ENCODE assay signal across 1 cellular context in the genomic region with DNA sequence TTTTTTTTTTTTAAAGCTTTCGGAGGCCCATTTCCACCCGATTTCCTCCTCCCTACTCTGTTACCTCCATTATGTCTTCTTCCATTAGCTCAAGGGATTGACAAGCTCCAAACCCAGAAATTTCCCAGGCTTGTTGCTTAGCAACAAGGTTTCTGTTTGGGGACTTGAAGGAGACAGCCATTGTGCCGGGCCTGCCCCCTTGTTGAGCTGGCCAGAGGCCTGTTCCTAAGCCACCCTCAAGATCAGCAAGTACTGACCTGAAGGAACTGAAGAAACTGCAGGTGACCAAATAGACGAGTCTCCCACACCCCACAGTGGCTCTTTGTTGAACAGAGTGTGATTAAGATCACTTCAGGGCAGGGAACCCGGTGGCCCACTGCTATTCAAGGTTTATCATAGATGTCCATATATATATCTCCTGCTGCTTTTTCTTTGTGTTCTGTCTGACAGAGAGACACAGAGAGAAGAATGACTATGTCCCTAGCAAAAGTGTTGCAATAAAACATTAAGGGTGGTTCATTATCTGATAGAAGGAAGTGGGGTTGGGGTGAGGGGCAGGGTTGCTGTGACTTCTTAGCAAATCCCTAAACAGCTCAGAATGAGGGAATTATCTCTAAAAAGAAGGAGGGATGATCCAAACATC.
TF ChIP-seq lines count a peak whose summit lies in the region.

No MANE protein-coding gene starts in this region.

TF ChIP-seq in K562, 482 proteins besides CTCF, POLR2A, EP300 and RAD21 (continued from another document):
- TF ChIP-seq, protein P1, sequence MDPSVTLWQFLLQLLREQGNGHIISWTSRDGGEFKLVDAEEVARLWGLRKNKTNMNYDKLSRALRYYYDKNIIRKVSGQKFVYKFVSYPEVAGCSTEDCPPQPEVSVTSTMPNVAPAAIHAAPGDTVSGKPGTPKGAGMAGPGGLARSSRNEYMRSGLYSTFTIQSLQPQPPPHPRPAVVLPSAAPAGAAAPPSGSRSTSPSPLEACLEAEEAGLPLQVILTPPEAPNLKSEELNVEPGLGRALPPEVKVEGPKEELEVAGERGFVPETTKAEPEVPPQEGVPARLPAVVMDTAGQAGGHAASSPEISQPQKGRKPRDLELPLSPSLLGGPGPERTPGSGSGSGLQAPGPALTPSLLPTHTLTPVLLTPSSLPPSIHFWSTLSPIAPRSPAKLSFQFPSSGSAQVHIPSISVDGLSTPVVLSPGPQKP (CRISPR knock-in tag; IDR thresholded peaks at IDR 0.05), result no peak
- no peak for TF ChIP-seq ZBTB7A (IDR thresholded peaks at IDR 0.05; ENCODE audit: borderline replicate concordance, control insufficient read depth, low read depth, low read length)
- TF ChIP-seq DNMT1 (IDR thresholded peaks at IDR 0.05), result no peak
- TF ChIP-seq, protein P2, sequence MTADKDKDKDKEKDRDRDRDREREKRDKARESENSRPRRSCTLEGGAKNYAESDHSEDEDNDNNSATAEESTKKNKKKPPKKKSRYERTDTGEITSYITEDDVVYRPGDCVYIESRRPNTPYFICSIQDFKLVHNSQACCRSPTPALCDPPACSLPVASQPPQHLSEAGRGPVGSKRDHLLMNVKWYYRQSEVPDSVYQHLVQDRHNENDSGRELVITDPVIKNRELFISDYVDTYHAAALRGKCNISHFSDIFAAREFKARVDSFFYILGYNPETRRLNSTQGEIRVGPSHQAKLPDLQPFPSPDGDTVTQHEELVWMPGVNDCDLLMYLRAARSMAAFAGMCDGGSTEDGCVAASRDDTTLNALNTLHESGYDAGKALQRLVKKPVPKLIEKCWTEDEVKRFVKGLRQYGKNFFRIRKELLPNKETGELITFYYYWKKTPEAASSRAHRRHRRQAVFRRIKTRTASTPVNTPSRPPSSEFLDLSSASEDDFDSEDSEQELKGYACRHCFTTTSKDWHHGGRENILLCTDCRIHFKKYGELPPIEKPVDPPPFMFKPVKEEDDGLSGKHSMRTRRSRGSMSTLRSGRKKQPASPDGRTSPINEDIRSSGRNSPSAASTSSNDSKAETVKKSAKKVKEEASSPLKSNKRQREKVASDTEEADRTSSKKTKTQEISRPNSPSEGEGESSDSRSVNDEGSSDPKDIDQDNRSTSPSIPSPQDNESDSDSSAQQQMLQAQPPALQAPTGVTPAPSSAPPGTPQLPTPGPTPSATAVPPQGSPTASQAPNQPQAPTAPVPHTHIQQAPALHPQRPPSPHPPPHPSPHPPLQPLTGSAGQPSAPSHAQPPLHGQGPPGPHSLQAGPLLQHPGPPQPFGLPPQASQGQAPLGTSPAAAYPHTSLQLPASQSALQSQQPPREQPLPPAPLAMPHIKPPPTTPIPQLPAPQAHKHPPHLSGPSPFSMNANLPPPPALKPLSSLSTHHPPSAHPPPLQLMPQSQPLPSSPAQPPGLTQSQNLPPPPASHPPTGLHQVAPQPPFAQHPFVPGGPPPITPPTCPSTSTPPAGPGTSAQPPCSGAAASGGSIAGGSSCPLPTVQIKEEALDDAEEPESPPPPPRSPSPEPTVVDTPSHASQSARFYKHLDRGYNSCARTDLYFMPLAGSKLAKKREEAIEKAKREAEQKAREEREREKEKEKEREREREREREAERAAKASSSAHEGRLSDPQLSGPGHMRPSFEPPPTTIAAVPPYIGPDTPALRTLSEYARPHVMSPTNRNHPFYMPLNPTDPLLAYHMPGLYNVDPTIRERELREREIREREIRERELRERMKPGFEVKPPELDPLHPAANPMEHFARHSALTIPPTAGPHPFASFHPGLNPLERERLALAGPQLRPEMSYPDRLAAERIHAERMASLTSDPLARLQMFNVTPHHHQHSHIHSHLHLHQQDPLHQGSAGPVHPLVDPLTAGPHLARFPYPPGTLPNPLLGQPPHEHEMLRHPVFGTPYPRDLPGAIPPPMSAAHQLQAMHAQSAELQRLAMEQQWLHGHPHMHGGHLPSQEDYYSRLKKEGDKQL (CRISPR knock-in tag; IDR thresholded peaks at IDR 0.05; ENCODE audit: borderline replicate concordance), result no peak
- TF ChIP-seq TEAD2 (tag; IDR thresholded peaks at IDR 0.05), result no peak
- no peak for TF ChIP-seq SIN3A (IDR thresholded peaks at IDR 0.05; ENCODE audit: borderline replicate concordance in 2 of 2, control insufficient read depth in 1 of 2, low read depth in 2 of 2, low read length in 2 of 2)
- TF ChIP-seq, protein P3, sequence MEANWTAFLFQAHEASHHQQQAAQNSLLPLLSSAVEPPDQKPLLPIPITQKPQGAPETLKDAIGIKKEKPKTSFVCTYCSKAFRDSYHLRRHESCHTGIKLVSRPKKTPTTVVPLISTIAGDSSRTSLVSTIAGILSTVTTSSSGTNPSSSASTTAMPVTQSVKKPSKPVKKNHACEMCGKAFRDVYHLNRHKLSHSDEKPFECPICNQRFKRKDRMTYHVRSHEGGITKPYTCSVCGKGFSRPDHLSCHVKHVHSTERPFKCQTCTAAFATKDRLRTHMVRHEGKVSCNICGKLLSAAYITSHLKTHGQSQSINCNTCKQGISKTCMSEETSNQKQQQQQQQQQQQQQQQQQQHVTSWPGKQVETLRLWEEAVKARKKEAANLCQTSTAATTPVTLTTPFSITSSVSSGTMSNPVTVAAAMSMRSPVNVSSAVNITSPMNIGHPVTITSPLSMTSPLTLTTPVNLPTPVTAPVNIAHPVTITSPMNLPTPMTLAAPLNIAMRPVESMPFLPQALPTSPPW (CRISPR knock-in tag; IDR thresholded peaks at IDR 0.05), result 0 out of 2 replicates have a peak, but pooled peaks have one; percentile 27
- no peak for TF ChIP-seq BRD9 (IDR thresholded peaks at IDR 0.05; ENCODE audit: low read depth, partially characterized antibody)
- no peak for TF ChIP-seq CCAR2 (IDR thresholded peaks at IDR 0.05; ENCODE audit: low read depth, low read length)
- TF ChIP-seq TCF7L2 (IDR thresholded peaks at IDR 0.05; ENCODE audit: low read depth, low read length), result no peak
- no peak for TF ChIP-seq ZNF699 (CRISPR knock-in tag; IDR thresholded peaks at IDR 0.05; ENCODE audit: insufficient replicate concordance)
- no peak for TF ChIP-seq ZNF3 (CRISPR knock-in tag; IDR thresholded peaks at IDR 0.05)
- TF ChIP-seq, protein P4, sequence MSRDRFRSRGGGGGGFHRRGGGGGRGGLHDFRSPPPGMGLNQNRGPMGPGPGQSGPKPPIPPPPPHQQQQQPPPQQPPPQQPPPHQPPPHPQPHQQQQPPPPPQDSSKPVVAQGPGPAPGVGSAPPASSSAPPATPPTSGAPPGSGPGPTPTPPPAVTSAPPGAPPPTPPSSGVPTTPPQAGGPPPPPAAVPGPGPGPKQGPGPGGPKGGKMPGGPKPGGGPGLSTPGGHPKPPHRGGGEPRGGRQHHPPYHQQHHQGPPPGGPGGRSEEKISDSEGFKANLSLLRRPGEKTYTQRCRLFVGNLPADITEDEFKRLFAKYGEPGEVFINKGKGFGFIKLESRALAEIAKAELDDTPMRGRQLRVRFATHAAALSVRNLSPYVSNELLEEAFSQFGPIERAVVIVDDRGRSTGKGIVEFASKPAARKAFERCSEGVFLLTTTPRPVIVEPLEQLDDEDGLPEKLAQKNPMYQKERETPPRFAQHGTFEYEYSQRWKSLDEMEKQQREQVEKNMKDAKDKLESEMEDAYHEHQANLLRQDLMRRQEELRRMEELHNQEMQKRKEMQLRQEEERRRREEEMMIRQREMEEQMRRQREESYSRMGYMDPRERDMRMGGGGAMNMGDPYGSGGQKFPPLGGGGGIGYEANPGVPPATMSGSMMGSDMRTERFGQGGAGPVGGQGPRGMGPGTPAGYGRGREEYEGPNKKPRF (IDR thresholded peaks at IDR 0.05; ENCODE audit: low read depth, low read length), result no peak
- no peak for TF ChIP-seq FOXA1 (IDR thresholded peaks at IDR 0.05; ENCODE audit: borderline replicate concordance)
- TF ChIP-seq ZFX (CRISPR knock-in tag; IDR thresholded peaks at IDR 0.05), result no peak
- no peak for TF ChIP-seq ELF4 (CRISPR knock-in tag; IDR thresholded peaks at IDR 0.05)
- TF ChIP-seq MTA1 (IDR thresholded peaks at IDR 0.05; ENCODE audit: borderline replicate concordance), result no peak
- no peak for TF ChIP-seq ZBED1 (IDR thresholded peaks at IDR 0.05)
- 0 out of 2 replicates have a peak, but pooled peaks have one; percentile 47 for TF ChIP-seq FOXJ2 (tag; IDR thresholded peaks at IDR 0.05)
- no peak for TF ChIP-seq SP2 (IDR thresholded peaks at IDR 0.05; ENCODE audit: extremely low read depth, low read depth, low read length, poor library complexity, severe bottlenecking)
- peak; percentile 51 for TF ChIP-seq CEBPG (CRISPR knock-in tag; IDR thresholded peaks at IDR 0.05)
- TF ChIP-seq CEBPG (tag; conservative IDR thresholded peaks at IDR 0.05 in 1 of 2, IDR thresholded peaks at IDR 0.05 in 1 of 2), result peak; percentile 54 to 85; a peak in 3 of 4 replicates
- TF ChIP-seq, protein P5, sequence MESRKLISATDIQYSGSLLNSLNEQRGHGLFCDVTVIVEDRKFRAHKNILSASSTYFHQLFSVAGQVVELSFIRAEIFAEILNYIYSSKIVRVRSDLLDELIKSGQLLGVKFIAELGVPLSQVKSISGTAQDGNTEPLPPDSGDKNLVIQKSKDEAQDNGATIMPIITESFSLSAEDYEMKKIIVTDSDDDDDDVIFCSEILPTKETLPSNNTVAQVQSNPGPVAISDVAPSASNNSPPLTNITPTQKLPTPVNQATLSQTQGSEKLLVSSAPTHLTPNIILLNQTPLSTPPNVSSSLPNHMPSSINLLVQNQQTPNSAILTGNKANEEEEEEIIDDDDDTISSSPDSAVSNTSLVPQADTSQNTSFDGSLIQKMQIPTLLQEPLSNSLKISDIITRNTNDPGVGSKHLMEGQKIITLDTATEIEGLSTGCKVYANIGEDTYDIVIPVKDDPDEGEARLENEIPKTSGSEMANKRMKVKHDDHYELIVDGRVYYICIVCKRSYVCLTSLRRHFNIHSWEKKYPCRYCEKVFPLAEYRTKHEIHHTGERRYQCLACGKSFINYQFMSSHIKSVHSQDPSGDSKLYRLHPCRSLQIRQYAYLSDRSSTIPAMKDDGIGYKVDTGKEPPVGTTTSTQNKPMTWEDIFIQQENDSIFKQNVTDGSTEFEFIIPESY (CRISPR knock-in tag; IDR thresholded peaks at IDR 0.05), result no peak
- TF ChIP-seq, protein P6, sequence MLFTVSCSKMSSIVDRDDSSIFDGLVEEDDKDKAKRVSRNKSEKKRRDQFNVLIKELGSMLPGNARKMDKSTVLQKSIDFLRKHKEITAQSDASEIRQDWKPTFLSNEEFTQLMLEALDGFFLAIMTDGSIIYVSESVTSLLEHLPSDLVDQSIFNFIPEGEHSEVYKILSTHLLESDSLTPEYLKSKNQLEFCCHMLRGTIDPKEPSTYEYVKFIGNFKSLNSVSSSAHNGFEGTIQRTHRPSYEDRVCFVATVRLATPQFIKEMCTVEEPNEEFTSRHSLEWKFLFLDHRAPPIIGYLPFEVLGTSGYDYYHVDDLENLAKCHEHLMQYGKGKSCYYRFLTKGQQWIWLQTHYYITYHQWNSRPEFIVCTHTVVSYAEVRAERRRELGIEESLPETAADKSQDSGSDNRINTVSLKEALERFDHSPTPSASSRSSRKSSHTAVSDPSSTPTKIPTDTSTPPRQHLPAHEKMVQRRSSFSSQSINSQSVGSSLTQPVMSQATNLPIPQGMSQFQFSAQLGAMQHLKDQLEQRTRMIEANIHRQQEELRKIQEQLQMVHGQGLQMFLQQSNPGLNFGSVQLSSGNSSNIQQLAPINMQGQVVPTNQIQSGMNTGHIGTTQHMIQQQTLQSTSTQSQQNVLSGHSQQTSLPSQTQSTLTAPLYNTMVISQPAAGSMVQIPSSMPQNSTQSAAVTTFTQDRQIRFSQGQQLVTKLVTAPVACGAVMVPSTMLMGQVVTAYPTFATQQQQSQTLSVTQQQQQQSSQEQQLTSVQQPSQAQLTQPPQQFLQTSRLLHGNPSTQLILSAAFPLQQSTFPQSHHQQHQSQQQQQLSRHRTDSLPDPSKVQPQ (CRISPR knock-in tag; IDR thresholded peaks at IDR 0.05; ENCODE audit: borderline replicate concordance), result no peak
- no peak for TF ChIP-seq SNIP1 (IDR thresholded peaks at IDR 0.05; ENCODE audit: low read depth)
- no peak for TF ChIP-seq FOSL1 (tag; conservative IDR thresholded peaks at IDR 0.05)
- TF ChIP-seq, protein P7, sequence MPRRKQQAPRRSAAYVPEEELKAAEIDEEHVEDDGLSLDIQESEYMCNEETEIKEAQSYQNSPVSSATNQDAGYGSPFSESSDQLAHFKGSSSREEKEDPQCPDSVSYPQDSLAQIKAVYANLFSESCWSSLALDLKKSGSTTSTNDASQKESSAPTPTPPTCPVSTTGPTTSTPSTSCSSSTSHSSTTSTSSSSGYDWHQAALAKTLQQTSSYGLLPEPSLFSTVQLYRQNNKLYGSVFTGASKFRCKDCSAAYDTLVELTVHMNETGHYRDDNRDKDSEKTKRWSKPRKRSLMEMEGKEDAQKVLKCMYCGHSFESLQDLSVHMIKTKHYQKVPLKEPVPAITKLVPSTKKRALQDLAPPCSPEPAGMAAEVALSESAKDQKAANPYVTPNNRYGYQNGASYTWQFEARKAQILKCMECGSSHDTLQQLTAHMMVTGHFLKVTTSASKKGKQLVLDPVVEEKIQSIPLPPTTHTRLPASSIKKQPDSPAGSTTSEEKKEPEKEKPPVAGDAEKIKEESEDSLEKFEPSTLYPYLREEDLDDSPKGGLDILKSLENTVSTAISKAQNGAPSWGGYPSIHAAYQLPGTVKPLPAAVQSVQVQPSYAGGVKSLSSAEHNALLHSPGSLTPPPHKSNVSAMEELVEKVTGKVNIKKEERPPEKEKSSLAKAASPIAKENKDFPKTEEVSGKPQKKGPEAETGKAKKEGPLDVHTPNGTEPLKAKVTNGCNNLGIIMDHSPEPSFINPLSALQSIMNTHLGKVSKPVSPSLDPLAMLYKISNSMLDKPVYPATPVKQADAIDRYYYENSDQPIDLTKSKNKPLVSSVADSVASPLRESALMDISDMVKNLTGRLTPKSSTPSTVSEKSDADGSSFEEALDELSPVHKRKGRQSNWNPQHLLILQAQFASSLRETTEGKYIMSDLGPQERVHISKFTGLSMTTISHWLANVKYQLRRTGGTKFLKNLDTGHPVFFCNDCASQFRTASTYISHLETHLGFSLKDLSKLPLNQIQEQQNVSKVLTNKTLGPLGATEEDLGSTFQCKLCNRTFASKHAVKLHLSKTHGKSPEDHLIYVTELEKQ (CRISPR knock-in tag; IDR thresholded peaks at IDR 0.05), result no peak
- TF ChIP-seq CEBPB (tag; IDR thresholded peaks at IDR 0.05), result peak; percentile 90
- TF ChIP-seq SMARCA4 (IDR thresholded peaks at IDR 0.05), result no peak
- peak; percentile 84 for TF ChIP-seq RFX1 (IDR thresholded peaks at IDR 0.05)
- TF ChIP-seq KLF13 (tag; IDR thresholded peaks at IDR 0.05; ENCODE audit: borderline replicate concordance, low read depth), result no peak
- TF ChIP-seq ZNF146 (CRISPR knock-in tag; IDR thresholded peaks at IDR 0.05; ENCODE audit: unreplicated experiment), result no peak
- TF ChIP-seq FOXA3 (CRISPR knock-in tag; conservative IDR thresholded peaks at IDR 0.05 in 1 of 2, IDR thresholded peaks at IDR 0.05 in 1 of 2), result no peak
- TF ChIP-seq ZNF224 (CRISPR knock-in tag; IDR thresholded peaks at IDR 0.05), result no peak
- TF ChIP-seq, protein P8, sequence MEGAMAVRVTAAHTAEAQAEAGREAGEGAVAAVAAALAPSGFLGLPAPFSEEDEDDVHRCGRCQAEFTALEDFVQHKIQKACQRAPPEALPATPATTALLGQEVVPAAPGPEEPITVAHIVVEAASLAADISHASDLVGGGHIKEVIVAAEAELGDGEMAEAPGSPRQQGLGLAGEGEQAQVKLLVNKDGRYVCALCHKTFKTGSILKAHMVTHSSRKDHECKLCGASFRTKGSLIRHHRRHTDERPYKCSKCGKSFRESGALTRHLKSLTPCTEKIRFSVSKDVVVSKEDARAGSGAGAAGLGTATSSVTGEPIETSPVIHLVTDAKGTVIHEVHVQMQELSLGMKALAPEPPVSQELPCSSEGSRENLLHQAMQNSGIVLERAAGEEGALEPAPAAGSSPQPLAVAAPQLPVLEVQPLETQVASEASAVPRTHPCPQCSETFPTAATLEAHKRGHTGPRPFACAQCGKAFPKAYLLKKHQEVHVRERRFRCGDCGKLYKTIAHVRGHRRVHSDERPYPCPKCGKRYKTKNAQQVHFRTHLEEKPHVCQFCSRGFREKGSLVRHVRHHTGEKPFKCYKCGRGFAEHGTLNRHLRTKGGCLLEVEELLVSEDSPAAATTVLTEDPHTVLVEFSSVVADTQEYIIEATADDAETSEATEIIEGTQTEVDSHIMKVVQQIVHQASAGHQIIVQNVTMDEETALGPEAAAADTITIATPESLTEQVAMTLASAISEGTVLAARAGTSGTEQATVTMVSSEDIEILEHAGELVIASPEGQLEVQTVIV (CRISPR knock-in tag; IDR thresholded peaks at IDR 0.05; ENCODE audit: borderline replicate concordance), result no peak
